In the genomic region with DNA sequence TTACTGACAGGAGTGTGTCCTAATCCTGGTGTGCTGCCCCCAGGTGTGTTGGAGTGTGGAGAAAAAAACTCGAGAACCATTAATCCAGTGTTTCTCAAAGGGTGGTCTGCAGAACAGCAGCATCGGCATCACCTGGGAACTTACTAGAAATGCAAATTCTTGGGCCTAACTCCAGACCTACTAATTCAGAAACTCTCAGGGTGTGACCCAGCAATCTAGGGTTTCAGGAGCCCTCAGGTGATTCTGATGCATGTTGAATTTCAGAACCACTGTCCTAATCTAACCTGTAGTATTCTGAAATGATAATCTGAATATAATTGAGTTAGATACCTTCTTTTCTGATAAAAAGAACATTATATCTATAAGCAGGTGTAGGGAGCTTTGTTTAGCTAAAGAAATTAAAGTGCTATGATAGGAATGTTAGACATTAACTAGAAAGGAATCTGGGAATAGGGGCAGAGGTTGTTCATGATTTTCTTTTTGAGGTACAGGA, we compare ENCODE assay signal across 1 cellular context.
TF ChIP-seq lines count a peak whose summit lies in the region.

No MANE protein-coding gene starts in this region.

TF ChIP-seq in K562, 482 proteins besides CTCF, POLR2A, EP300 and RAD21:
- TF ChIP-seq, protein P1, sequence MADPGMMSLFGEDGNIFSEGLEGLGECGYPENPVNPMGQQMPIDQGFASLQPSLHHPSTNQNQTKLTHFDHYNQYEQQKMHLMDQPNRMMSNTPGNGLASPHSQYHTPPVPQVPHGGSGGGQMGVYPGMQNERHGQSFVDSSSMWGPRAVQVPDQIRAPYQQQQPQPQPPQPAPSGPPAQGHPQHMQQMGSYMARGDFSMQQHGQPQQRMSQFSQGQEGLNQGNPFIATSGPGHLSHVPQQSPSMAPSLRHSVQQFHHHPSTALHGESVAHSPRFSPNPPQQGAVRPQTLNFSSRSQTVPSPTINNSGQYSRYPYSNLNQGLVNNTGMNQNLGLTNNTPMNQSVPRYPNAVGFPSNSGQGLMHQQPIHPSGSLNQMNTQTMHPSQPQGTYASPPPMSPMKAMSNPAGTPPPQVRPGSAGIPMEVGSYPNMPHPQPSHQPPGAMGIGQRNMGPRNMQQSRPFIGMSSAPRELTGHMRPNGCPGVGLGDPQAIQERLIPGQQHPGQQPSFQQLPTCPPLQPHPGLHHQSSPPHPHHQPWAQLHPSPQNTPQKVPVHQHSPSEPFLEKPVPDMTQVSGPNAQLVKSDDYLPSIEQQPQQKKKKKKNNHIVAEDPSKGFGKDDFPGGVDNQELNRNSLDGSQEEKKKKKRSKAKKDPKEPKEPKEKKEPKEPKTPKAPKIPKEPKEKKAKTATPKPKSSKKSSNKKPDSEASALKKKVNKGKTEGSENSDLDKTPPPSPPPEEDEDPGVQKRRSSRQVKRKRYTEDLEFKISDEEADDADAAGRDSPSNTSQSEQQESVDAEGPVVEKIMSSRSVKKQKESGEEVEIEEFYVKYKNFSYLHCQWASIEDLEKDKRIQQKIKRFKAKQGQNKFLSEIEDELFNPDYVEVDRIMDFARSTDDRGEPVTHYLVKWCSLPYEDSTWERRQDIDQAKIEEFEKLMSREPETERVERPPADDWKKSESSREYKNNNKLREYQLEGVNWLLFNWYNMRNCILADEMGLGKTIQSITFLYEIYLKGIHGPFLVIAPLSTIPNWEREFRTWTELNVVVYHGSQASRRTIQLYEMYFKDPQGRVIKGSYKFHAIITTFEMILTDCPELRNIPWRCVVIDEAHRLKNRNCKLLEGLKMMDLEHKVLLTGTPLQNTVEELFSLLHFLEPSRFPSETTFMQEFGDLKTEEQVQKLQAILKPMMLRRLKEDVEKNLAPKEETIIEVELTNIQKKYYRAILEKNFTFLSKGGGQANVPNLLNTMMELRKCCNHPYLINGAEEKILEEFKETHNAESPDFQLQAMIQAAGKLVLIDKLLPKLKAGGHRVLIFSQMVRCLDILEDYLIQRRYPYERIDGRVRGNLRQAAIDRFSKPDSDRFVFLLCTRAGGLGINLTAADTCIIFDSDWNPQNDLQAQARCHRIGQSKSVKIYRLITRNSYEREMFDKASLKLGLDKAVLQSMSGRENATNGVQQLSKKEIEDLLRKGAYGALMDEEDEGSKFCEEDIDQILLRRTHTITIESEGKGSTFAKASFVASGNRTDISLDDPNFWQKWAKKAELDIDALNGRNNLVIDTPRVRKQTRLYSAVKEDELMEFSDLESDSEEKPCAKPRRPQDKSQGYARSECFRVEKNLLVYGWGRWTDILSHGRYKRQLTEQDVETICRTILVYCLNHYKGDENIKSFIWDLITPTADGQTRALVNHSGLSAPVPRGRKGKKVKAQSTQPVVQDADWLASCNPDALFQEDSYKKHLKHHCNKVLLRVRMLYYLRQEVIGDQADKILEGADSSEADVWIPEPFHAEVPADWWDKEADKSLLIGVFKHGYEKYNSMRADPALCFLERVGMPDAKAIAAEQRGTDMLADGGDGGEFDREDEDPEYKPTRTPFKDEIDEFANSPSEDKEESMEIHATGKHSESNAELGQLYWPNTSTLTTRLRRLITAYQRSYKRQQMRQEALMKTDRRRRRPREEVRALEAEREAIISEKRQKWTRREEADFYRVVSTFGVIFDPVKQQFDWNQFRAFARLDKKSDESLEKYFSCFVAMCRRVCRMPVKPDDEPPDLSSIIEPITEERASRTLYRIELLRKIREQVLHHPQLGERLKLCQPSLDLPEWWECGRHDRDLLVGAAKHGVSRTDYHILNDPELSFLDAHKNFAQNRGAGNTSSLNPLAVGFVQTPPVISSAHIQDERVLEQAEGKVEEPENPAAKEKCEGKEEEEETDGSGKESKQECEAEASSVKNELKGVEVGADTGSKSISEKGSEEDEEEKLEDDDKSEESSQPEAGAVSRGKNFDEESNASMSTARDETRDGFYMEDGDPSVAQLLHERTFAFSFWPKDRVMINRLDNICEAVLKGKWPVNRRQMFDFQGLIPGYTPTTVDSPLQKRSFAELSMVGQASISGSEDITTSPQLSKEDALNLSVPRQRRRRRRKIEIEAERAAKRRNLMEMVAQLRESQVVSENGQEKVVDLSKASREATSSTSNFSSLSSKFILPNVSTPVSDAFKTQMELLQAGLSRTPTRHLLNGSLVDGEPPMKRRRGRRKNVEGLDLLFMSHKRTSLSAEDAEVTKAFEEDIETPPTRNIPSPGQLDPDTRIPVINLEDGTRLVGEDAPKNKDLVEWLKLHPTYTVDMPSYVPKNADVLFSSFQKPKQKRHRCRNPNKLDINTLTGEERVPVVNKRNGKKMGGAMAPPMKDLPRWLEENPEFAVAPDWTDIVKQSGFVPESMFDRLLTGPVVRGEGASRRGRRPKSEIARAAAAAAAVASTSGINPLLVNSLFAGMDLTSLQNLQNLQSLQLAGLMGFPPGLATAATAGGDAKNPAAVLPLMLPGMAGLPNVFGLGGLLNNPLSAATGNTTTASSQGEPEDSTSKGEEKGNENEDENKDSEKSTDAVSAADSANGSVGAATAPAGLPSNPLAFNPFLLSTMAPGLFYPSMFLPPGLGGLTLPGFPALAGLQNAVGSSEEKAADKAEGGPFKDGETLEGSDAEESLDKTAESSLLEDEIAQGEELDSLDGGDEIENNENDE (IDR thresholded peaks at IDR 0.05; ENCODE audit: low read depth, low read length): no peak
- TF ChIP-seq KLF10 (CRISPR knock-in tag; IDR thresholded peaks at IDR 0.05) (no peak), MAFF (IDR thresholded peaks at IDR 0.05; ENCODE audit: low read length) (no peak), GABPB2 (CRISPR knock-in tag; conservative IDR thresholded peaks at IDR 0.05) (no peak), FOXA3 (CRISPR knock-in tag; conservative IDR thresholded peaks at IDR 0.05 in 1 of 2, IDR thresholded peaks at IDR 0.05 in 1 of 2) (no peak), ZNF551 (CRISPR knock-in tag; IDR thresholded peaks at IDR 0.05) (no peak), CC2D1A (IDR thresholded peaks at IDR 0.05) (no peak), NELFE (IDR thresholded peaks at IDR 0.05; ENCODE audit: insufficient read depth, insufficient read length) (no peak), ZNF717 (CRISPR knock-in tag; IDR thresholded peaks at IDR 0.05) (no peak)
- TF ChIP-seq, protein P2, sequence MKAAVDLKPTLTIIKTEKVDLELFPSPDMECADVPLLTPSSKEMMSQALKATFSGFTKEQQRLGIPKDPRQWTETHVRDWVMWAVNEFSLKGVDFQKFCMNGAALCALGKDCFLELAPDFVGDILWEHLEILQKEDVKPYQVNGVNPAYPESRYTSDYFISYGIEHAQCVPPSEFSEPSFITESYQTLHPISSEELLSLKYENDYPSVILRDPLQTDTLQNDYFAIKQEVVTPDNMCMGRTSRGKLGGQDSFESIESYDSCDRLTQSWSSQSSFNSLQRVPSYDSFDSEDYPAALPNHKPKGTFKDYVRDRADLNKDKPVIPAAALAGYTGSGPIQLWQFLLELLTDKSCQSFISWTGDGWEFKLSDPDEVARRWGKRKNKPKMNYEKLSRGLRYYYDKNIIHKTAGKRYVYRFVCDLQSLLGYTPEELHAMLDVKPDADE (conservative IDR thresholded peaks at IDR 0.05; ENCODE audit: control insufficient read depth, low read depth, low read length): no peak
